ENCODE assay signal across 8 cellular contexts in genomic region chr11:88174627-88175003, GRCh38. TPM values are rescaled to one million over a fixed set of nuclear protein-coding genes. Genes with fewer than 3 reads are reported as not detected.
DNase-seq lines count a peak whose midpoint lies in the region; ATAC-seq and TF ChIP-seq lines count a peak whose summit lies in the region.

No MANE protein-coding gene starts in this region.

- H3K9me3 ChIP-seq in left ventricle myocardium inferior (replicated peaks) = no peaks in the 10 kb centered on the region

- intact Hi-C loops in left ventricle myocardium inferior (cut with micrococcal nuclease) = no loop called here

- H3K4me1 ChIP-seq in left ventricle myocardium inferior = peaks cover 18% of the 10 kb centered on the region

- H3K4me3 Mint-ChIP-seq in activated naive CD8-positive, alpha-beta T cell treated with anti-CD3 and anti-CD28 coated beads, Interleukin-2, amount 10 ng/mL, durations not matched to agents 7 days and 5 days = peak overlapping the region; percentile 83

- H3K36me3 ChIP-seq in H7 (replicated peaks; ENCODE audit: control insufficient read depth, insufficient read depth, low read length) (no peaks in the 10 kb centered on the region), left ventricle myocardium inferior (no peaks in the 10 kb centered on the region)

- peak overlapping the region; percentile 12 for H3K27ac ChIP-seq in left ventricle myocardium inferior (replicated peaks)

- H3K27me3 ChIP-seq in H7 (ENCODE audit: control insufficient read depth, insufficient read depth, low read length) (no peaks in the 10 kb centered on the region; the same call in 1 of the 2 replicates), left ventricle myocardium inferior (ENCODE audit: low read depth) (no peaks in the 10 kb centered on the region)

- ATAC-seq in activated naive CD8-positive, alpha-beta T cell treated with anti-CD3 and anti-CD28 coated beads, Interleukin-2, amount 10 ng/mL, durations not matched to agents 7 days and 5 days (ENCODE audit: low read depth) = peak; percentile 60

- peak overlapping the region; percentile 43 for H3K4me3 ChIP-seq in GM12875 (ENCODE audit: low read depth, low read length)
- H3K4me3 ChIP-seq in H7 (ENCODE audit: insufficient read depth, low read depth, low read length) = peak overlapping the region; percentile 59
- H3K4me3 ChIP-seq in left ventricle myocardium inferior = peak overlapping the region; percentile 65

- no peak for TF ChIP-seq CTCF in GM12875 (IDR thresholded peaks at IDR 0.05; ENCODE audit: borderline replicate concordance, insufficient read depth, low read depth, low read length)
- TF ChIP-seq CTCF in left ventricle myocardium inferior (IDR thresholded peaks at IDR 0.05; ENCODE audit: borderline replicate concordance) = no peak

- no peaks in the 10 kb centered on the region for H3K9me3 Mint-ChIP-seq in activated naive CD8-positive, alpha-beta T cell treated with anti-CD3 and anti-CD28 coated beads, Interleukin-2, amount 10 ng/mL, durations not matched to agents 7 days and 5 days

- POLR2A ChIA-PET in activated naive CD8-positive, alpha-beta T cell treated with anti-CD3 and anti-CD28 coated beads, Interleukin-2, amount 10 ng/mL, durations not matched to agents 7 days and 5 days (lab: Charles Lee) = interaction anchor here (1.1 kb wide), 1 partner anchor 163 kb away, joined by 3 read pairs; the partner anchor contains the start of gene CTSC

- peaks cover 29% of the 10 kb centered on the region for H3K4me1 Mint-ChIP-seq in activated naive CD8-positive, alpha-beta T cell treated with anti-CD3 and anti-CD28 coated beads, Interleukin-2, amount 10 ng/mL, durations not matched to agents 7 days and 5 days

- peaks cover 4% of the 10 kb centered on the region for H3K27me3 Mint-ChIP-seq in activated naive CD8-positive, alpha-beta T cell treated with anti-CD3 and anti-CD28 coated beads, Interleukin-2, amount 10 ng/mL, durations not matched to agents 7 days and 5 days

- DNase-seq in H7 = peak; percentile 52
- peak; percentile 62 for DNase-seq in NCI-H510A treated with DMSO at 0.1 percent for 48 hours (lab: John Stamatoyannopoulos, UW)
- peak; percentile 60 for DNase-seq in activated naive CD8-positive, alpha-beta T cell treated with anti-CD3 and anti-CD28 coated beads, Interleukin-2, amount 10 ng/mL, durations not matched to agents 7 days and 5 days
- DNase-seq in left ventricle myocardium inferior = peak; percentile 45
- DNase-seq in pulmonary artery endothelial cell (ENCODE audit: low read depth, low spot score) = peak; percentile 46
- no peak for DNase-seq in NCI-H524 treated with DMSO at 0.1 percent for 48 hours (lab: John Stamatoyannopoulos, UW)
- DNase-seq in DMS79 (lab: John Stamatoyannopoulos, UW) = no peak

- peak overlapping the region; percentile 73 for H3K27ac Mint-ChIP-seq in activated naive CD8-positive, alpha-beta T cell treated with anti-CD3 and anti-CD28 coated beads, Interleukin-2, amount 10 ng/mL, durations not matched to agents 7 days and 5 days

- no peaks in the 10 kb centered on the region for H3K36me3 Mint-ChIP-seq in activated naive CD8-positive, alpha-beta T cell treated with anti-CD3 and anti-CD28 coated beads, Interleukin-2, amount 10 ng/mL, durations not matched to agents 7 days and 5 days

RNA-seq across cellular contexts. Expression of gene RAB38, which starts 0.6 kb away (rescaled TPM):
- 17.0 and 20.4 TPM in 2 replicates for total RNA-seq in H7 (2014; rRNA removed; shearing (Covaris generic))
- 1 to 10 TPM; 1.4 to 1.8 TPM for total RNA-seq in activated naive CD8-positive, alpha-beta T cell treated with anti-CD3 and anti-CD28 coated beads, Interleukin-2, amount 10 ng/mL, durations not matched to agents 7 days and 5 days
- total RNA-seq in left ventricle myocardium inferior (0.44 TPM), pulmonary artery endothelial cell (6.5 and 10.9 TPM in 2 replicates)

Comparison
In these comparisons a context has a peak if more than half of its experiments do, and no peak if none do; other contexts are left out.
1. DNase-seq: peak in H7 (single experiment), NCI-H510A treated with DMSO at 0.1 percent for 48 hours (single experiment), activated naive CD8-positive, alpha-beta T cell treated with anti-CD3 and anti-CD28 coated beads, Interleukin-2, amount 10 ng/mL, durations not matched to agents 7 days and 5 days (single experiment), left ventricle myocardium inferior (single experiment) and pulmonary artery endothelial cell (single experiment); none in NCI-H524 treated with DMSO at 0.1 percent for 48 hours (single experiment) and DMS79 (single experiment).
2. Peak in every context shown above with its lines, with median percentiles within 50 percentile points of each other: H3K4me3 ChIP-seq.